Comparison of ENCODE assay signal across 9 cellular contexts in the genomic region with DNA sequence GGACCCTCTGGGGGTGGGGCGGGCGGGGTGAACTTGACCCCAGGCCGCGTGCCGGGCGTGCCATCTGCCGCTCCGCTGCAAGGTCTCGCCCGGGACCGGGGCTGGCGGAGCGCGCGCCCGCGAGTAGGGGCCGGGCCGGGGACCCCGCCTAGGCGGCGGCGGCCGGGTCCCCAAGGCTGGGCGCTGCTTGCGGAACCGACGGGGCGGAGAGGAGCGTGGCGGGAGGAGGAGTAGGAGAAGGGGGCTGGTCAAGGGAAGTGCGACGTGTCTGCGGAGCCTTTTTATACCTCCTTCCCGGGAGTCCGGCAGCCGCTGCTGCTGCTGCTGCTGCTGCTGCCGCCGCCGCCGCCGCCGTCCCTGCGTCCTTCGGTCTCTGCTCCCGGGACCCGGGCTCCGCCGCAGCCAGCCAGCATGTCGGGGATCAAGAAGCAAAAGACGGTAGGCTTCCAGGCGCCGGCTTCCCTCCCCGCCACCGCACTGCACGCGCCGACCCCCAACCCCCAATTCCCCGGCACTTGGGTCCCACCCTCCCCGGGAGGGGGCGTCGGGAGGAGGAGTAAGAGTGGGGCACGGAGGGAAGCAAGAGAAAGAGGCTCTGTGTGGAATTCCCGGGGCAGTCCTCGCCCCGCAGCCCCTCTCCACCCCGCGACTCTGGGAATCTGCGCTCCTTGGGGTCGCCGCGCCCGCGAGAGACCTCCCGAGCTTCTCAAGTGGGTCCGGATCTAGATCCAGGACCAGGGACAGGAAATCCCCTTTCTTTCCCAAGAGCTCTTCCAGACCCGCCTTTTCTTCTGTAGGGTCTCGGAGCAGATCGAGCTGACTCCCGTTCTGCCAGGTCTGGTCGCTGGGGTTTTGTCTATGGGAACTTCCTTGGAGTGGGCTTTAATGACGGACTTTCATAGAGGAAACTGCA. TPM values are rescaled to one million over a fixed set of nuclear protein-coding genes. Genes with fewer than 3 reads are reported as not detected.
DNase-seq lines count a peak whose midpoint lies in the region; ATAC-seq and TF ChIP-seq lines count a peak whose summit lies in the region.
"Had no signal": no experiment of that assay in that cellular context is flagged by ENCODE, and none has a peak within 500 bp of the region (broad histone marks: within the 10 kb centered on the region; RNA-seq: fewer than 3 reads in every experiment).

A gene (plus strand): TSS at position 308 of the 913 bp plus-strand sequence. CDS start 104 bp downstream, at position 412.

- H3K4me1 ChIP-seq in BLaER1: peaks cover 11% of the 10 kb centered on the region
- H3K4me1 ChIP-seq in GM23248 (ENCODE audit: insufficient read depth): peaks cover 32% of the 10 kb centered on the region
- H3K4me1 ChIP-seq in iPS-18a (ENCODE audit: control insufficient read depth, low read depth, low read length): peaks cover 27% of the 10 kb centered on the region
- H3K4me1 ChIP-seq in sigmoid colon: peaks cover 0 to 16% (median 11%) of the 10 kb centered on the region in 4 donors

- intact Hi-C loops in sigmoid colon (cut with DNase I): loop anchor here (5.0 to 10.0 kb wide), 2 partner anchors 77 to 115 kb away; no protein-coding TSS in a partner anchor

- H3K4me2 ChIP-seq in BLaER1 (peak within 1 kb of the TSS; percentile 94), GM23248 (ENCODE audit: unreplicated experiment) (peak within 1 kb of the TSS; percentile 96)
- H3K4me2 ChIP-seq: KMS-11 had no signal

- H3K9ac ChIP-seq in BLaER1 (peak within 1 kb of the TSS; percentile 46; the same call in 1 of the 2 replicates), GM23248 (peak within 1 kb of the TSS; percentile 87), iPS-18a (ENCODE audit: low read length) (peak within 1 kb of the TSS; percentile 71)
- H3K9ac ChIP-seq: KMS-11 had no signal

- peak; percentile 83 for DNase-seq in GM23248
- DNase-seq in RWPE1 (ENCODE audit: low spot score): peak; percentile 37
- peak; percentile 66 for DNase-seq in brain microvascular endothelial cell
- peak; percentile 87 for DNase-seq in sigmoid colon
- no peak for DNase-seq in NCI-H1048 (lab: John Stamatoyannopoulos, UW)

- H4K20me1 ChIP-seq in BLaER1: 0 out of 2 replicates have a peak, but pooled peaks cover 9% of the 10 kb centered on the region
- no peaks in the 10 kb centered on the region for H4K20me1 ChIP-seq in GM23248 (ENCODE audit: insufficient read depth)

- TF ChIP-seq CTCF in RWPE1 (conservative IDR thresholded peaks at IDR 0.05; ENCODE audit: low read depth): no peak
- peak; percentile 44 for TF ChIP-seq CTCF in brain microvascular endothelial cell (IDR thresholded peaks at IDR 0.05; ENCODE audit: low read depth, low read length, missing control alignments)
- TF ChIP-seq CTCF in sigmoid colon (IDR thresholded peaks at IDR 0.05): no peak

- no peaks in the 10 kb centered on the region for H3K9me2 ChIP-seq in GM23248 (ENCODE audit: insufficient read depth)

- H3K27ac ChIP-seq in BLaER1 (no peak within 1 kb of the TSS), GM23248 (peak within 1 kb of the TSS; percentile 30), RWPE1 (peak within 1 kb of the TSS; percentile 9; the same call in 1 of the 2 replicates), brain microvascular endothelial cell (peak within 1 kb of the TSS; percentile 75), iPS-18a (ENCODE audit: low read length) (peak within 1 kb of the TSS; percentile 44), sigmoid colon (peak within 1 kb of the TSS; percentile 69 to 76 (median 73))
- H3K27ac ChIP-seq: KMS-11 had no signal

- peaks cover 42% of the 10 kb centered on the region for H3K27me3 ChIP-seq in BLaER1
- no peaks in the 10 kb centered on the region for H3K27me3 ChIP-seq in GM23248 (replicated peaks; ENCODE audit: insufficient read depth)
- no peaks in the 10 kb centered on the region for H3K27me3 ChIP-seq in brain microvascular endothelial cell (replicated peaks)
- no peaks in the 10 kb centered on the region for H3K27me3 ChIP-seq in iPS-18a (ENCODE audit: control insufficient read depth, insufficient read depth, low read length)
- peaks cover 0 to 17% (median 0%) of the 10 kb centered on the region in 3 donors for H3K27me3 ChIP-seq in sigmoid colon

- H3K36me3 ChIP-seq in BLaER1 (no peaks in the 10 kb centered on the region), GM23248 (ENCODE audit: low read depth) (no peaks in the 10 kb centered on the region), brain microvascular endothelial cell (replicated peaks) (peaks cover 6% of the 10 kb centered on the region), iPS-18a (ENCODE audit: control insufficient read depth, low read depth, low read length) (no peaks in the 10 kb centered on the region), sigmoid colon (no peaks in the 10 kb centered on the region)

- no peak for ATAC-seq in GM18505 (IDR thresholded peaks at IDR 0.05; ENCODE audit: unreplicated experiment)

- POLR2A ChIA-PET in RWPE1 (lab: Yijun Ruan, JAX; ENCODE audit: low non-redundant PET): no interaction called here

- peak within 1 kb of the TSS; percentile 91 for H2AFZ ChIP-seq in GM23248

- no peak for TF ChIP-seq EP300 in sigmoid colon (IDR thresholded peaks at IDR 0.05)

- CTCF ChIA-PET in RWPE1 (lab: Yijun Ruan, JAX): interaction anchor here (0.5 to 0.6 kb wide), 3 partner anchors 9 to 231 kb away, joined by 3 to 4 read pairs (median 3); no protein-coding TSS in a partner anchor

- in situ Hi-C loops in GM23248 (cut with MboI): no loop called here
- in situ Hi-C loops in brain microvascular endothelial cell (cut with HindIII; ENCODE audit: low pct_ligation_motif_present, low sequenced_read_pairs): no loop called here

- H3K9me3 ChIP-seq in BLaER1 (no peaks in the 10 kb centered on the region), GM23248 (ENCODE audit: low read depth) (no peaks in the 10 kb centered on the region), iPS-18a (ENCODE audit: control insufficient read depth, low read depth, low read length) (no peaks in the 10 kb centered on the region), sigmoid colon (no peaks in the 10 kb centered on the region)

- TF ChIP-seq POLR2A in sigmoid colon (IDR thresholded peaks at IDR 0.05): no peak
- TF ChIP-seq POLR2A in GM18505 (IDR thresholded peaks at IDR 0.05; ENCODE audit: borderline replicate concordance, extremely low read depth, insufficient read depth, insufficient read length): no peak

- H3K4me3 ChIP-seq in BLaER1 (peak within 1 kb of the TSS; percentile 66), GM23248 (peak within 1 kb of the TSS; percentile 99), brain microvascular endothelial cell (ENCODE audit: low read depth, low read length) (peak within 1 kb of the TSS; percentile 91), iPS-18a (ENCODE audit: low read length) (peak within 1 kb of the TSS; percentile 93), sigmoid colon (peak within 1 kb of the TSS; percentile 54 to 67 (median 60))

- 1% methylated on average over 20 to 79 of the region's 82 CpGs for WGBS in GM23248 (ENCODE audit: low coverage in 1 of 2, low lambda C conversion rate in 2 of 2, missing lambda C conversion rate in 2 of 2), 2 experiments
- WGBS in sigmoid colon, 2 donors: 1% methylated on average over 82 of the region's 82 CpGs

- peaks cover 47% of the 10 kb centered on the region for H3K79me2 ChIP-seq in GM23248 (ENCODE audit: insufficient read depth)

- H3F3A ChIP-seq in GM23248 (ENCODE audit: insufficient read depth): peaks cover 25% of the 10 kb centered on the region

RNA-seq across cellular contexts. Expression of the gene that starts here (rescaled TPM):
- 63.6 and 65.9 TPM in 2 replicates for total RNA-seq in GM23248 (2014; rRNA removed; shearing (Covaris generic))
- polyA plus RNA-seq in GM23248 (2016; fragmentation: Nextera tagmentation; extraction: Ambion mirVana): 81.8 and 82.3 TPM in 2 replicates
- total RNA-seq in sigmoid colon: 1 to 10 TPM; 7.1 to 8.6 (median 8.0) TPM
- polyA plus RNA-seq in sigmoid colon: 10 to 100 TPM; 65.6 to 88.9 (median 87.6) TPM
